Comparison of ENCODE assay signal across 1 cellular context in genomic region chr5:14810941-14811573, GRCh38.
TF ChIP-seq lines count a peak whose summit lies in the region.

No MANE protein-coding gene starts in this region.

TF ChIP-seq in GM12878, 131 proteins besides CTCF, POLR2A, EP300 and RAD21 (continued from another document):
- TF ChIP-seq CEBPZ (IDR thresholded peaks at IDR 0.05; ENCODE audit: low read depth, low read length), result no peak
- TF ChIP-seq ETV6 (conservative IDR thresholded peaks at IDR 0.05 in 1 of 2, IDR thresholded peaks at IDR 0.05 in 1 of 2; ENCODE audit: borderline replicate concordance in 1 of 2, low read depth in 1 of 2), result no peak
- TF ChIP-seq TCF7 (IDR thresholded peaks at IDR 0.05; ENCODE audit: borderline replicate concordance), result no peak
- TF ChIP-seq MAX (IDR thresholded peaks at IDR 0.05; ENCODE audit: low read depth, low read length), result no peak
- TF ChIP-seq SP1 (IDR thresholded peaks at IDR 0.05; ENCODE audit: low read depth, low read length), result no peak
- no peak for TF ChIP-seq E4F1 (IDR thresholded peaks at IDR 0.05; ENCODE audit: borderline replicate concordance, partially characterized antibody)
- no peak for TF ChIP-seq RELB (IDR thresholded peaks at IDR 0.05; ENCODE audit: low read depth)
- no peak for TF ChIP-seq PBX3 (IDR thresholded peaks at IDR 0.05; ENCODE audit: insufficient replicate concordance, low read depth, low read length)
- TF ChIP-seq BRCA1 (IDR thresholded peaks at IDR 0.05; ENCODE audit: low read depth, low read length), result no peak
- no peak for TF ChIP-seq ZNF274 (IDR thresholded peaks at IDR 0.05; ENCODE audit: insufficient read depth, insufficient read length)
- TF ChIP-seq BACH1 (IDR thresholded peaks at IDR 0.05; ENCODE audit: borderline replicate concordance), result no peak
- no peak for TF ChIP-seq MTA2 (IDR thresholded peaks at IDR 0.05; ENCODE audit: low read depth)
